Comparison of ENCODE assay signal across 10 cellular contexts in the genomic region with DNA sequence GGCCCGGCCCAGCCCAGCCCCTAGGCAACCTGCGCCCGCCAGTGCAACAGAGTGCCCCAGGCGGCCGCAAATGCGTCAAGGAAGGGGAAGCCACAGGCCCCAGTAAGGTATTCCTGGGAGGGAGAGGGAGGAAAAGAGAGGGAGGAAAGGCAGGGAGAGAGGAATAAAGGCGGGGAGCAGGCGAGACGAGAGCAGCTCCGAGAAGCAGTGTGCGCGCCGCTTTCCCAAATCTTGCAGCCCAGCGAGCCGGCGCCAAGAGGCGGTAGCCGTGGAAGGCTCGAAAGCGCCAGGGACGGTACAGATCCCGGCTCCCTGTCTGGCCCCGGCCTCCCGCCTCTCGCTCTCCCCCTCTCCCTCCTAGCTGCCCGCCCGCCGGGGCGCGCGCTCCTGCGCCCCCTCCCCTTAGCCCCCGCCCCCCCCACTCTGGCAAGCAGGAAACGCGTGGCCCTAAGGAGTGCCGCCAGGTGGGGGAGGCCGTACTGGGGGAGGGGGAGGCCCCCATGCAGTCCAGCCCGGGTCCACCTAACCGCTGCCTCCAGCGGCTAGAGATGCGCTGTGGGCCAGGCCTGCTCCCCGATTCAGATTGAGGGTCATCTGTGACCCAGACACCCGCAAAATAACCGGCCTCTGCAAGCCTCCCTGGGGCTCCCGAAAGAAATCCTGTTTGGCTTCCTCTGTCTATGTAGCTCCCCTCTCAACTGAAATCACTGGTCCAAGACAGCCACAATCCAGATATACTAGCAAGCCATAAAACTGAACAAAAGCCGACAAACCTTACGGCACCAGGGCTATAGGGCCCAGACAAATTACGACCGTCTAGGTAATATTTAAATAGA. TPM values are rescaled to one million over a fixed set of nuclear protein-coding genes. Genes with fewer than 3 reads are reported as not detected.
DNase-seq lines count a peak whose midpoint lies in the region; ATAC-seq and TF ChIP-seq lines count a peak whose summit lies in the region.
"Had no signal": no experiment of that assay in that cellular context is flagged by ENCODE, and none has a peak within 500 bp of the region (broad histone marks: within the 10 kb centered on the region; RNA-seq: fewer than 3 reads in every experiment).

No MANE protein-coding gene starts in this region.

- TF ChIP-seq CTCF in WERI-Rb-1 (IDR thresholded peaks at IDR 0.05; ENCODE audit: low read depth, low read length): no peak

- peaks cover 21% of the 10 kb centered on the region for H3K9me3 ChIP-seq in WERI-Rb-1 (ENCODE audit: severe bottlenecking)

- no peaks in the 10 kb centered on the region for H3K36me3 ChIP-seq in WERI-Rb-1

- ATAC-seq in esophagus mucosa (peak; percentile 4), sciatic nerve (no peak), GM19035 (IDR thresholded peaks at IDR 0.05; ENCODE audit: unreplicated experiment) (no peak)

- intact Hi-C loops in sciatic nerve (cut with DNase I): no loop called here

- DNase-seq in DMS53 (lab: John Stamatoyannopoulos, UW) (peak; percentile 83), DMS53 treated with DMSO at 0.1 percent for 48 hours (lab: John Stamatoyannopoulos, UW; ENCODE audit: unreplicated experiment) (no peak), NCI-H1694 treated with DMSO at 0.1 percent for 48 hours (lab: John Stamatoyannopoulos, UW) (peak; percentile 51), sciatic nerve (ENCODE audit: low spot score) (peak; percentile 63), WERI-Rb-1 (no peak), iPS-NIHi11 (ENCODE audit: low spot score) (no peak)
- DNase-seq: 8988T, foreskin melanocyte had no signal

- no peak overlapping the region for H3K4me3 ChIP-seq in WERI-Rb-1 (ENCODE audit: low read depth, low read length)

- peaks cover 82% of the 10 kb centered on the region for H3K27me3 ChIP-seq in WERI-Rb-1 (ENCODE audit: insufficient read depth, low read depth, severe bottlenecking)

- H3K27ac ChIP-seq in WERI-Rb-1: no peak overlapping the region

RNA-seq across cellular contexts. Expression of a gene that starts 4.2 kb away (rescaled TPM):
- total RNA-seq in esophagus mucosa: 1.1 TPM
- total RNA-seq in sciatic nerve: 11.2 TPM

RNA-seq across cellular contexts. Expression of a gene that starts 4.5 kb away (rescaled TPM):
- total RNA-seq in esophagus mucosa (1.7 TPM), sciatic nerve (7.1 TPM)

RNA-seq across cellular contexts. Expression of a gene that starts 13.4 kb away (rescaled TPM):
- total RNA-seq in esophagus mucosa: 5.2 TPM
- 6.2 TPM for total RNA-seq in sciatic nerve

RNA-seq across cellular contexts. Expression of a gene that starts 15.2 kb away (rescaled TPM):
- total RNA-seq in esophagus mucosa (not detected), sciatic nerve (1.3 TPM)

RNA-seq across cellular contexts. Expression of a gene that starts 17.5 kb away (rescaled TPM):
- total RNA-seq in esophagus mucosa (5.4 TPM), sciatic nerve (20.9 TPM)

Comparison
In these comparisons a context has a peak if more than half of its experiments do, and no peak if none do; other contexts are left out.
1. DNase-seq: peak in DMS53 (single experiment), NCI-H1694 treated with DMSO at 0.1 percent for 48 hours (single experiment) and sciatic nerve (single experiment); none in DMS53 treated with DMSO at 0.1 percent for 48 hours (single experiment), WERI-Rb-1 (single experiment) and iPS-NIHi11 (single experiment).